In the genomic region with DNA sequence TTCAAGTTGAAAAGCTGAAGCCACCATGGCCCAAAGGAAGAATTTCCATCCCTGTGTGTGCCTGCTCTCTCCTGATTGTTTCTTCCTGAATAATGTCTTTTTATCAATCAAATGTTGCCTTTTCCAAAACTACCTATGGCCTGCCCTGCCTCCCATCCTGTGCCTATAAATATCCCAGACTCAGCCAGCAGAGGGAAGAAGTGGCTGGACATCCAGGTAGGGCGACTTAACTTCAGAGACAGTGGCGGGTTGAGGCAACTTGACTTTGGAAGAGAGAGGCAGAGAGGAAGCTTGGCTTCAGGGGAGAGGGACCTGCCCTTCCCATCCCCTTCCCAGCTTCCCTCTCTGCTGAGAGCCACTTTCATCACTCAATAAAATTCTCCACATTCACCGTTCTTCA, we compare ENCODE assay signal across 1 cellular context.
TF ChIP-seq lines count a peak whose summit lies in the region.

No MANE protein-coding gene starts in this region.

TF ChIP-seq in HepG2, 621 proteins besides CTCF, POLR2A, EP300 and RAD21 (continued from another document):
- TF ChIP-seq, protein P1, sequence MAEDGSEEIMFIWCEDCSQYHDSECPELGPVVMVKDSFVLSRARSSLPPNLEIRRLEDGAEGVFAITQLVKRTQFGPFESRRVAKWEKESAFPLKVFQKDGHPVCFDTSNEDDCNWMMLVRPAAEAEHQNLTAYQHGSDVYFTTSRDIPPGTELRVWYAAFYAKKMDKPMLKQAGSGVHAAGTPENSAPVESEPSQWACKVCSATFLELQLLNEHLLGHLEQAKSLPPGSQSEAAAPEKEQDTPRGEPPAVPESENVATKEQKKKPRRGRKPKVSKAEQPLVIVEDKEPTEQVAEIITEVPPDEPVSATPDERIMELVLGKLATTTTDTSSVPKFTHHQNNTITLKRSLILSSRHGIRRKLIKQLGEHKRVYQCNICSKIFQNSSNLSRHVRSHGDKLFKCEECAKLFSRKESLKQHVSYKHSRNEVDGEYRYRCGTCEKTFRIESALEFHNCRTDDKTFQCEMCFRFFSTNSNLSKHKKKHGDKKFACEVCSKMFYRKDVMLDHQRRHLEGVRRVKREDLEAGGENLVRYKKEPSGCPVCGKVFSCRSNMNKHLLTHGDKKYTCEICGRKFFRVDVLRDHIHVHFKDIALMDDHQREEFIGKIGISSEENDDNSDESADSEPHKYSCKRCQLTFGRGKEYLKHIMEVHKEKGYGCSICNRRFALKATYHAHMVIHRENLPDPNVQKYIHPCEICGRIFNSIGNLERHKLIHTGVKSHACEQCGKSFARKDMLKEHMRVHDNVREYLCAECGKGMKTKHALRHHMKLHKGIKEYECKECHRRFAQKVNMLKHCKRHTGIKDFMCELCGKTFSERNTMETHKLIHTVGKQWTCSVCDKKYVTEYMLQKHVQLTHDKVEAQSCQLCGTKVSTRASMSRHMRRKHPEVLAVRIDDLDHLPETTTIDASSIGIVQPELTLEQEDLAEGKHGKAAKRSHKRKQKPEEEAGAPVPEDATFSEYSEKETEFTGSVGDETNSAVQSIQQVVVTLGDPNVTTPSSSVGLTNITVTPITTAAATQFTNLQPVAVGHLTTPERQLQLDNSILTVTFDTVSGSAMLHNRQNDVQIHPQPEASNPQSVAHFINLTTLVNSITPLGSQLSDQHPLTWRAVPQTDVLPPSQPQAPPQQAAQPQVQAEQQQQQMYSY (CRISPR knock-in tag; IDR thresholded peaks at IDR 0.05): no peak
- TF ChIP-seq NAIF1 (CRISPR knock-in tag; IDR thresholded peaks at IDR 0.05; ENCODE audit: borderline replicate concordance) (no peak), TCF7 (IDR thresholded peaks at IDR 0.05; ENCODE audit: low read depth) (no peak), IRF2 (CRISPR knock-in tag; IDR thresholded peaks at IDR 0.05) (no peak), RAD51 (IDR thresholded peaks at IDR 0.05; ENCODE audit: borderline replicate concordance) (no peak), PPARG (CRISPR knock-in tag; conservative IDR thresholded peaks at IDR 0.05) (no peak), ZBTB20 (CRISPR knock-in tag; IDR thresholded peaks at IDR 0.05; ENCODE audit: borderline replicate concordance, low read depth) (no peak), NR1H2 (CRISPR knock-in tag; IDR thresholded peaks at IDR 0.05; ENCODE audit: borderline replicate concordance, low read depth) (peak; percentile 72; the same call in 1 of the 2 replicates), ZNF550 (CRISPR knock-in tag; IDR thresholded peaks at IDR 0.05; ENCODE audit: borderline replicate concordance) (no peak), SRSF1 (optimal IDR thresholded peaks at IDR 0.05; ENCODE audit: low read depth, low read length) (no peak), TMF1 (CRISPR knock-in tag; IDR thresholded peaks at IDR 0.05; ENCODE audit: low read depth) (no peak), ZNF720 (CRISPR knock-in tag; IDR thresholded peaks at IDR 0.05) (no peak), NFATC3 (CRISPR knock-in tag; IDR thresholded peaks at IDR 0.05) (no peak), NCOA1 (CRISPR knock-in tag; IDR thresholded peaks at IDR 0.05) (0 out of 2 replicates have a peak, but pooled peaks have one; percentile 76), KMT2A (CRISPR knock-in tag; IDR thresholded peaks at IDR 0.05) (no peak)
- TF ChIP-seq, protein P2, sequence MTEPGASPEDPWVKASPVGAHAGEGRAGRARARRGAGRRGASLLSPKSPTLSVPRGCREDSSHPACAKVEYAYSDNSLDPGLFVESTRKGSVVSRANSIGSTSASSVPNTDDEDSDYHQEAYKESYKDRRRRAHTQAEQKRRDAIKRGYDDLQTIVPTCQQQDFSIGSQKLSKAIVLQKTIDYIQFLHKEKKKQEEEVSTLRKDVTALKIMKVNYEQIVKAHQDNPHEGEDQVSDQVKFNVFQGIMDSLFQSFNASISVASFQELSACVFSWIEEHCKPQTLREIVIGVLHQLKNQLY (CRISPR knock-in tag; IDR thresholded peaks at IDR 0.05): no peak
- TF ChIP-seq, protein P3, sequence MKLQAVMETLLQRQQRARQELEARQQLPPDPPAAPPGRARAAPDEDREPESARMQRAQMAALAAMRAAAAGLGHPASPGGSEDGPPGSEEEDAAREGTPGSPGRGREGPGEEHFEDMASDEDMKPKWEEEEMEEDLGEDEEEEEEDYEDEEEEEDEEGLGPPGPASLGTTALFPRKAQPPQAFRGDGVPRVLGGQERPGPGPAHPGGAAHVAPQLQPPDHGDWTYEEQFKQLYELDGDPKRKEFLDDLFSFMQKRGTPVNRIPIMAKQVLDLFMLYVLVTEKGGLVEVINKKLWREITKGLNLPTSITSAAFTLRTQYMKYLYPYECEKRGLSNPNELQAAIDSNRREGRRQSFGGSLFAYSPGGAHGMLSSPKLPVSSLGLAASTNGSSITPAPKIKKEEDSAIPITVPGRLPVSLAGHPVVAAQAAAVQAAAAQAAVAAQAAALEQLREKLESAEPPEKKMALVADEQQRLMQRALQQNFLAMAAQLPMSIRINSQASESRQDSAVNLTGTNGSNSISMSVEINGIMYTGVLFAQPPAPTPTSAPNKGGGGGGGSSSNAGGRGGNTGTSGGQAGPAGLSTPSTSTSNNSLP (IDR thresholded peaks at IDR 0.05; ENCODE audit: low read depth, low read length): no peak
- TF ChIP-seq, protein P4, sequence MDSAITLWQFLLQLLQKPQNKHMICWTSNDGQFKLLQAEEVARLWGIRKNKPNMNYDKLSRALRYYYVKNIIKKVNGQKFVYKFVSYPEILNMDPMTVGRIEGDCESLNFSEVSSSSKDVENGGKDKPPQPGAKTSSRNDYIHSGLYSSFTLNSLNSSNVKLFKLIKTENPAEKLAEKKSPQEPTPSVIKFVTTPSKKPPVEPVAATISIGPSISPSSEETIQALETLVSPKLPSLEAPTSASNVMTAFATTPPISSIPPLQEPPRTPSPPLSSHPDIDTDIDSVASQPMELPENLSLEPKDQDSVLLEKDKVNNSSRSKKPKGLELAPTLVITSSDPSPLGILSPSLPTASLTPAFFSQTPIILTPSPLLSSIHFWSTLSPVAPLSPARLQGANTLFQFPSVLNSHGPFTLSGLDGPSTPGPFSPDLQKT (CRISPR knock-in tag; IDR thresholded peaks at IDR 0.05; ENCODE audit: borderline replicate concordance): no peak
TF ChIP-seq in HepG2: peak in this region for 4.
